Comparison of ENCODE assay signal across 9 cellular contexts in genomic region chr16:64051826-64052225, GRCh38.
DNase-seq lines count a peak whose midpoint lies in the region; ATAC-seq and TF ChIP-seq lines count a peak whose summit lies in the region.
"Had no signal": no experiment of that assay in that cellular context is flagged by ENCODE, and none has a peak within 500 bp of the region (broad histone marks: within the 10 kb centered on the region; RNA-seq: fewer than 3 reads in every experiment).

No MANE protein-coding gene starts in this region.

- H3K4me1 ChIP-seq in BE2C (peaks cover 5% of the 10 kb centered on the region; the same call in 1 of the 2 replicates), IMR-90 (ENCODE audit: control insufficient read depth, insufficient read depth, low read length) (no peaks in the 10 kb centered on the region)

- no peak overlapping the region for H3K4me2 ChIP-seq in IMR-90 (ENCODE audit: low read depth, low read length)

- DNase-seq in BE2C (peak; percentile 8), IMR-90 (no peak), SKM-1 (lab: John Stamatoyannopoulos, UW; ENCODE audit: unreplicated experiment) (peak; percentile 4), kidney glomerular epithelial cell (lab: John Stamatoyannopoulos, UW) (peak; percentile 31), activated T-cell treated with anti-CD3 and anti-CD28 coated beads for 4 hours (no peak)
- no peak for DNase-seq in stimulated activated naive CD8-positive, alpha-beta T cell treated with anti-CD3 and anti-CD28 coated beads, Interleukin-15, Interleukin-2, amounts not matched to agents 100 U/mL and 50 U/mL, for 24 hours
- no peak for DNase-seq in activated CD4-positive, alpha-beta T cell treated with anti-CD3 and anti-CD28 coated beads, Interleukin-2, amount 50 U/mL, for 1 hour
- DNase-seq: activated effector memory CD4-positive, alpha-beta T cell treated with Interleukin-2 at 50 U/mL for 16 hours had no signal

- dilution Hi-C loops in IMR-90 (cut with HindIII; ENCODE audit: low sequenced_read_pairs, unreplicated experiment), result no loop called here

- no peak overlapping the region for H3K23ac ChIP-seq in IMR-90 (ENCODE audit: low read depth, low read length)

- no peak overlapping the region for H2AFZ ChIP-seq in IMR-90 (replicated peaks; ENCODE audit: low read length, poor library complexity)

- H4K8ac ChIP-seq in IMR-90 (ENCODE audit: low read depth in 2 of 2, low read length in 2 of 2), result no peak overlapping the region

- no peaks in the 10 kb centered on the region for H3K27me3 ChIP-seq in BE2C
- no peaks in the 10 kb centered on the region for H3K27me3 ChIP-seq in IMR-90 (ENCODE audit: control insufficient read depth, insufficient read depth, low read length)

- H3K36me3 ChIP-seq in BE2C (no peaks in the 10 kb centered on the region), IMR-90 (ENCODE audit: control insufficient read depth, insufficient read depth, low read length) (no peaks in the 10 kb centered on the region)

- no peak overlapping the region for H3K9ac ChIP-seq in IMR-90 (ENCODE audit: low read depth, low read length)

- no peak overlapping the region for H2BK120ac ChIP-seq in IMR-90 (ENCODE audit: low read depth, low read length)

- H4K91ac ChIP-seq in IMR-90 (ENCODE audit: insufficient read depth, low read depth, low read length), result no peak overlapping the region

- H3K9me1 ChIP-seq in IMR-90 (ENCODE audit: insufficient read depth, low read length), result no peaks in the 10 kb centered on the region

- H2AK9ac ChIP-seq in IMR-90 (replicated peaks; ENCODE audit: low read depth, low read length, poor library complexity), result no peak overlapping the region

- CTCF ChIA-PET in IMR-90 (lab: Yijun Ruan, JAX), result interaction anchor here (1.4 kb wide), 1 partner anchor 9 kb away, joined by 3 read pairs; no protein-coding TSS in a partner anchor

- H3K14ac ChIP-seq in IMR-90 (replicated peaks; ENCODE audit: low read depth, low read length), result no peak overlapping the region

- TF ChIP-seq POLR2A in IMR-90 (IDR thresholded peaks at IDR 0.05; ENCODE audit: low read depth, low read length), result no peak

- H3K27ac ChIP-seq in IMR-90 (ENCODE audit: insufficient read depth, low read length), result no peak overlapping the region

- POLR2A ChIA-PET in IMR-90 (lab: Charles Lee; ENCODE audit: unreplicated experiment), result no interaction called here

- H2BK5ac ChIP-seq in IMR-90 (ENCODE audit: low read depth, low read length, poor library complexity, severe bottlenecking), result no peak overlapping the region

- no peak overlapping the region for H3K56ac ChIP-seq in IMR-90 (ENCODE audit: extremely low read depth, insufficient read depth, low read length)

- TF ChIP-seq RAD21 in IMR-90 (IDR thresholded peaks at IDR 0.05; ENCODE audit: low read length), result peak; percentile 45

- intact Hi-C loops in IMR-90 (cut with micrococcal nuclease), result loop anchor here (10.0 kb wide), 1 partner anchor 687 kb away; no protein-coding TSS in a partner anchor

- no peak overlapping the region for H3K4me3 ChIP-seq in BE2C (ENCODE audit: low read depth, low read length)
- no peak overlapping the region for H3K4me3 ChIP-seq in IMR-90 (ENCODE audit: insufficient read depth, low read depth, low read length)

- BruUV-seq in IMR-90 (replicated peaks; lab: Mats Ljungman, UMichigan), result no TSS peak

- H2BK20ac ChIP-seq in IMR-90 (ENCODE audit: low read depth, low read length), result no peak overlapping the region

- H2AK5ac ChIP-seq in IMR-90 (ENCODE audit: low read depth, low read length), result no peak overlapping the region

- in situ Hi-C loops in IMR-90 (cut with MboI; ENCODE audit: low sequenced_read_pairs), result no loop called here

- no peaks in the 10 kb centered on the region for H4K20me1 ChIP-seq in IMR-90 (ENCODE audit: insufficient read depth, low read length)

- H3K79me1 ChIP-seq in IMR-90 (ENCODE audit: low read depth in 1 of 2, low read length in 2 of 2), result no peaks in the 10 kb centered on the region

- no peak overlapping the region for H3K18ac ChIP-seq in IMR-90 (ENCODE audit: low read depth, low read length)

- no peak overlapping the region for H4K5ac ChIP-seq in IMR-90 (ENCODE audit: low read depth, low read length)

- H3K9me3 ChIP-seq in BE2C, result no peaks in the 10 kb centered on the region
- H3K9me3 ChIP-seq in IMR-90 (ENCODE audit: control insufficient read depth, insufficient read depth, low read length), result no peaks in the 10 kb centered on the region

- ATAC-seq in IMR-90 (ENCODE audit: low read depth) (no peak), HG03175 (IDR thresholded peaks at IDR 0.05; ENCODE audit: unreplicated experiment) (no peak)
- no peak for ATAC-seq in stimulated activated naive CD8-positive, alpha-beta T cell treated with anti-CD3 and anti-CD28 coated beads, Interleukin-15, Interleukin-2, amounts not matched to agents 100 U/mL and 50 U/mL, for 24 hours

- H3K4ac ChIP-seq in IMR-90 (ENCODE audit: low read depth, low read length), result no peak overlapping the region

- TF ChIP-seq CTCF in BE2C (IDR thresholded peaks at IDR 0.05; ENCODE audit: low read depth, low read length), result peak; percentile 54
- 0 out of 2 replicates have a peak, but pooled peaks have one; percentile 33 for TF ChIP-seq CTCF in IMR-90 (conservative IDR thresholded peaks at IDR 0.05; ENCODE audit: low read depth, low read length)

- no peak overlapping the region for H2BK15ac ChIP-seq in IMR-90 (ENCODE audit: low read depth, low read length)

TF ChIP-seq in IMR-90, 13 proteins besides CTCF, POLR2A, EP300 and RAD21:
- TF ChIP-seq MAZ (IDR thresholded peaks at IDR 0.05; ENCODE audit: borderline replicate concordance, low read depth, low read length), result no peak
- TF ChIP-seq FOS (IDR thresholded peaks at IDR 0.05; ENCODE audit: low read depth, low read length), result no peak
- TF ChIP-seq RFX5 (IDR thresholded peaks at IDR 0.05; ENCODE audit: low read depth, low read length), result no peak
- no peak for TF ChIP-seq MAFK (IDR thresholded peaks at IDR 0.05; ENCODE audit: low read depth, low read length)
- no peak for TF ChIP-seq CEBPB (IDR thresholded peaks at IDR 0.05; ENCODE audit: low read depth, low read length)

Comparison
In these comparisons a context has a peak if more than half of its experiments do, and no peak if none do; other contexts are left out.
1. DNase-seq: peak in BE2C (single experiment), SKM-1 (single experiment) and kidney glomerular epithelial cell (single experiment); none in IMR-90 (single experiment), activated T-cell treated with anti-CD3 and anti-CD28 coated beads for 4 hours (single experiment), stimulated activated naive CD8-positive, alpha-beta T cell treated with anti-CD3 and anti-CD28 coated beads, Interleukin-15, Interleukin-2, amounts not matched to agents 100 U/mL and 50 U/mL, for 24 hours (single experiment) and activated CD4-positive, alpha-beta T cell treated with anti-CD3 and anti-CD28 coated beads, Interleukin-2, amount 50 U/mL, for 1 hour (single experiment).